Comparison of ENCODE assay signal across 25 cellular contexts in the genomic region with DNA sequence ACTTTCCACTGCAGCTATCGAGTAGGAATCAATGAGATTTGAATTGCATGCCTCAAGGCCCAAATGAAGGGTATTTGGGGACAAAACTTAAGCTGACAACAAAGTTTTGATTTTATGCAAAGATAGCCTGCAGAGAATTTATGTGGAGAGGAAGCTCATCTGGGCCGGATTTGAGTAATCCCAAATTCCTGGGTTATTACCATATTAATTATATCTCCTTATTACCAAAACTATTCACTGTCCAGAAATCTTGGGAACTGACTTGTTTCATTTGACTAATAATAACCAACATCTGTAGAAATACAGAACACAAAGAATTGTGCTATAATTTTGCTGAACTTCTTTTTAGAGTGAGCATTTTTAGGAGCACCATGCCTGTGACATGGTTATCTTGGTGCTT.
"Had no signal": no experiment of that assay in that cellular context is flagged by ENCODE, and none has a peak within 500 bp of the region (broad histone marks: within the 10 kb centered on the region; RNA-seq: fewer than 3 reads in every experiment).

No MANE protein-coding gene starts in this region.

- H3K27me3 Mint-ChIP-seq: natural killer cell treated with Interleukin-12 subunit alpha and Interleukin-12 subunit beta and Interleukin-15 and Interleukin-18, amount 100 ng/mL, for 72 hours; stimulated activated naive B cell treated with anti-CD40 and anti-IgM and Interleukin-4, amounts not matched to agents 10 μg/mL and 1 μg/mL and 100 μg/mL, for 72 hours; stimulated activated naive CD8-positive, alpha-beta T cell treated with anti-CD3 and anti-CD28 coated beads, Interleukin-15, amount 100 ng/mL, for 72 hours had no signal

- DNase-seq: effector CD4-positive, alpha-beta T cell; endodermal cell; erythroblast; kidney; left cardiac atrium; left ventricle myocardium inferior; mesenchymal stem cell; midbrain; nucleus accumbens; ovary; sigmoid colon; stimulated activated CD4-positive, alpha-beta T cell treated with anti-CD3 and anti-CD28 coated beads, Interleukin-2, amount 100 ng/mL, for 24 hours; stimulated activated CD4-positive, alpha-beta T cell treated with anti-CD3 and anti-CD28 coated beads, Interleukin-4, amount 100 ng/mL, for 4 hours; stimulated activated naive B cell treated with anti-CD40 and anti-IgM and Interleukin-4, amounts not matched to agents 10 μg/mL and 1 μg/mL and 100 μg/mL, for 72 hours; stimulated activated naive CD8-positive, alpha-beta T cell treated with anti-CD3 and anti-CD28 coated beads, Interleukin-15, amount 100 ng/mL, for 72 hours; testis; upper lobe of right lung had no signal

- H3K9me3 Mint-ChIP-seq: endodermal cell; neural progenitor cell; stimulated activated naive B cell treated with anti-CD40 and anti-IgM and Interleukin-4, amounts not matched to agents 10 μg/mL and 1 μg/mL and 100 μg/mL, for 72 hours; stimulated activated naive CD8-positive, alpha-beta T cell treated with anti-CD3 and anti-CD28 coated beads, Interleukin-15, amount 100 ng/mL, for 72 hours had no signal

- H3K36me3 Mint-ChIP-seq: natural killer cell treated with Interleukin-12 subunit alpha and Interleukin-12 subunit beta and Interleukin-15 and Interleukin-18, amount 100 ng/mL, for 72 hours; stimulated activated naive B cell treated with anti-CD40 and anti-IgM and Interleukin-4, amounts not matched to agents 10 μg/mL and 1 μg/mL and 100 μg/mL, for 72 hours had no signal

- H3K4me3 ChIP-seq: hepatocyte, left ventricle myocardium inferior, lung, neural progenitor cell, ovary, right atrium auricular region, sigmoid colon, skin epidermis, testis, tibial nerve, upper lobe of right lung, vagina had no signal

- H3K4me1 Mint-ChIP-seq: endodermal cell; neural progenitor cell; stimulated activated naive B cell treated with anti-CD40 and anti-IgM and Interleukin-4, amounts not matched to agents 10 μg/mL and 1 μg/mL and 100 μg/mL, for 72 hours; stimulated activated naive CD8-positive, alpha-beta T cell treated with anti-CD3 and anti-CD28 coated beads, Interleukin-15, amount 100 ng/mL, for 72 hours had no signal

- H3K4me3 Mint-ChIP-seq: endodermal cell; natural killer cell treated with Interleukin-12 subunit alpha and Interleukin-12 subunit beta and Interleukin-15 and Interleukin-18, amount 100 ng/mL, for 72 hours; neural progenitor cell; stimulated activated naive B cell treated with anti-CD40 and anti-IgM and Interleukin-4, amounts not matched to agents 10 μg/mL and 1 μg/mL and 100 μg/mL, for 72 hours; stimulated activated naive CD8-positive, alpha-beta T cell treated with anti-CD3 and anti-CD28 coated beads, Interleukin-15, amount 100 ng/mL, for 72 hours had no signal

- H3K27ac Mint-ChIP-seq: endodermal cell; natural killer cell treated with Interleukin-12 subunit alpha and Interleukin-12 subunit beta and Interleukin-15 and Interleukin-18, amount 100 ng/mL, for 72 hours; neural progenitor cell; stimulated activated naive B cell treated with anti-CD40 and anti-IgM and Interleukin-4, amounts not matched to agents 10 μg/mL and 1 μg/mL and 100 μg/mL, for 72 hours; stimulated activated naive CD8-positive, alpha-beta T cell treated with anti-CD3 and anti-CD28 coated beads, Interleukin-15, amount 100 ng/mL, for 72 hours had no signal
